Comparison of ENCODE assay signal across 1 cellular context in genomic region chr4:127660486-127660885, GRCh38.
TF ChIP-seq lines count a peak whose summit lies in the region.

No MANE protein-coding gene starts in this region.

TF ChIP-seq in K562, 482 proteins besides CTCF, POLR2A, EP300 and RAD21 (continued from another document):
- no peak for TF ChIP-seq CLOCK (CRISPR knock-in tag; IDR thresholded peaks at IDR 0.05; ENCODE audit: borderline replicate concordance)
- no peak for TF ChIP-seq PHF20 (IDR thresholded peaks at IDR 0.05; ENCODE audit: partially characterized antibody)
- no peak for TF ChIP-seq E2F8 (IDR thresholded peaks at IDR 0.05; ENCODE audit: low read depth, partially characterized antibody)
- no peak for TF ChIP-seq CBX1 (IDR thresholded peaks at IDR 0.05; ENCODE audit: low read depth)
- TF ChIP-seq HMG20A (CRISPR knock-in tag; conservative IDR thresholded peaks at IDR 0.05) = no peak
- no peak for TF ChIP-seq HDAC6 (IDR thresholded peaks at IDR 0.05; ENCODE audit: low read depth, low read length)
- TF ChIP-seq ZKSCAN1 (IDR thresholded peaks at IDR 0.05; ENCODE audit: low read depth, low read length) = no peak
- TF ChIP-seq TRIM25 (IDR thresholded peaks at IDR 0.05; ENCODE audit: borderline replicate concordance) = no peak
- TF ChIP-seq REST (CRISPR knock-in tag; IDR thresholded peaks at IDR 0.05; ENCODE audit: low read depth) = no peak
- TF ChIP-seq ZNF589 (CRISPR knock-in tag; IDR thresholded peaks at IDR 0.05; ENCODE audit: low read depth) = no peak
- TF ChIP-seq FOXP4 (CRISPR knock-in tag; IDR thresholded peaks at IDR 0.05; ENCODE audit: borderline replicate concordance) = no peak
- TF ChIP-seq PCBP1 (IDR thresholded peaks at IDR 0.05; ENCODE audit: low read depth, low read length, poor library complexity, severe bottlenecking) = no peak
- TF ChIP-seq ZBTB11 (CRISPR knock-in tag; IDR thresholded peaks at IDR 0.05) = no peak
- no peak for TF ChIP-seq SMAD4 (CRISPR knock-in tag; conservative IDR thresholded peaks at IDR 0.05)
- 0 out of 2 replicates have a peak, but pooled peaks have one; percentile 9 for TF ChIP-seq ZNF316 (IDR thresholded peaks at IDR 0.05)
- peak; percentile 72 for TF ChIP-seq NFE2 (IDR thresholded peaks at IDR 0.05; ENCODE audit: low read depth)
- TF ChIP-seq DLX4 (CRISPR knock-in tag; IDR thresholded peaks at IDR 0.05) = no peak
- no peak for TF ChIP-seq SETDB1 (IDR thresholded peaks at IDR 0.05; ENCODE audit: low read length)
- TF ChIP-seq KLF13 (tag; IDR thresholded peaks at IDR 0.05; ENCODE audit: borderline replicate concordance, low read depth) = no peak
- no peak for TF ChIP-seq FOS (IDR thresholded peaks at IDR 0.05; ENCODE audit: extremely low read depth, insufficient read length)
TF ChIP-seq in K562: peak in this region for 7.
